In the genomic region with DNA sequence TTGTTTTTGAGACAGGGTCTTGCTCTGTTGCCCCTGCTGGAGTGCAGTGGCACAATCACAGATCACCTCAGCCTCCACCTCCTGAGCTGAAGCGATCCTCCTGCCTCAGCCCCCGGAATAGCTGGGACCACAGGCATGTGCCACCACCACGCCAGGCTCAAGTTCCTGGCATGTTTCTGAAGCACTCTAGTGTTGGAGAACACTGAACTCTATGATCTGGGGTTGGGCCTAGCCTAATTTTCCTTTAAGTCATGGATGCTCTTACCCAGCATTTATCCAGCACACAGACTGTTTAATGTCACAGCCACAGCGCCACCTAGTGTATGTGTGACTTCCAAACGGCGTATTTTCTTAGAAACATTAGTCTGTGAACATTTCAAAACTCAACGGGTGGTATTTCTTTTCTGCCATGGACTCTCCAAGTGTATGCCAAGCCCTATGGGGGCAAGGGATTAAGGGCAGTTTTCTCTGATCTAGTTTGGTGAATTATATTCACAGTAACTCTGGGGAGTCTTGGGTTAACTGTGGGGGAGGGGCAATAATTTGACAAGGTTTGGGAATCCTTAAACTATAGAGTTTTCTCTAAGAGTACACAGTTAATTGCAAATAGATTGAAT, we compare ENCODE assay signal across 8 cellular contexts.
DNase-seq lines count a peak whose midpoint lies in the region; ATAC-seq and TF ChIP-seq lines count a peak whose summit lies in the region.

No MANE protein-coding gene starts in this region.

- no peaks in the 10 kb centered on the region for H3K9me3 Mint-ChIP-seq in HFFc6
- no peaks in the 10 kb centered on the region for H3K9me3 Mint-ChIP-seq in T-cell
- no peaks in the 10 kb centered on the region for H3K9me3 Mint-ChIP-seq in activated naive CD8-positive, alpha-beta T cell treated with anti-CD3 and anti-CD28 coated beads, Interleukin-2, amount 50 U/mL, for 24 hours

- H3K4me3 ChIP-seq in GM06990 (replicated peaks; ENCODE audit: low read depth, low read length) = no peak overlapping the region
- no peak overlapping the region for H3K4me3 ChIP-seq in heart right ventricle
- H3K4me3 ChIP-seq in retinal pigment epithelial cell (ENCODE audit: low read length) = no peak overlapping the region

- CTCF ChIA-PET in T-cell (lab: Charles Lee) = interaction anchor here (0.7 to 4.3 kb wide), 13 partner anchors 14 to 224 kb away, joined by 3 to 44 read pairs (median 8); no protein-coding TSS in a partner anchor

- no peaks in the 10 kb centered on the region for H3K36me3 Mint-ChIP-seq in HFFc6 (ENCODE audit: low read depth)
- peaks cover 4% of the 10 kb centered on the region for H3K36me3 Mint-ChIP-seq in T-cell
- H3K36me3 Mint-ChIP-seq in activated naive CD8-positive, alpha-beta T cell treated with anti-CD3 and anti-CD28 coated beads, Interleukin-2, amount 50 U/mL, for 24 hours (ENCODE audit: low read depth) = peaks cover 1% of the 10 kb centered on the region

- H3K36me3 ChIP-seq in GM06990 (ENCODE audit: control insufficient read depth, insufficient read depth, low read length) (no peaks in the 10 kb centered on the region), heart right ventricle (peaks cover 0 to 1% (median 0%) of the 10 kb centered on the region in 9 donors)

- H3K27me3 Mint-ChIP-seq in HFFc6 (ENCODE audit: insufficient read depth) = peaks cover 4% of the 10 kb centered on the region
- H3K27me3 Mint-ChIP-seq in T-cell = no peaks in the 10 kb centered on the region
- H3K27me3 Mint-ChIP-seq in activated naive CD8-positive, alpha-beta T cell treated with anti-CD3 and anti-CD28 coated beads, Interleukin-2, amount 50 U/mL, for 24 hours = no peaks in the 10 kb centered on the region

- ATAC-seq in T-cell (replicated peaks in 1 of 4) (peak; percentile 65 to 81 (median 72)), heart right ventricle (peak; percentile 58 to 83 (median 70)), HG03457 (IDR thresholded peaks at IDR 0.05; ENCODE audit: unreplicated experiment) (no peak)
- ATAC-seq in activated naive CD8-positive, alpha-beta T cell treated with anti-CD3 and anti-CD28 coated beads, Interleukin-2, amount 50 U/mL, for 24 hours = peak; percentile 72

- peaks cover 3 to 38% (median 28%) of the 10 kb centered on the region in 9 donors for H3K4me1 ChIP-seq in heart right ventricle

- WGBS in heart right ventricle, 2 donors = 35% methylated on average over 7 of the region's 7 CpGs

- intact Hi-C loops in heart right ventricle (cut with DNase I) = loop anchor here (1.0 to 10.0 kb wide), 6 partner anchors 96 to 226 kb away; no protein-coding TSS in a partner anchor

- H3K4me1 Mint-ChIP-seq in HFFc6 (ENCODE audit: low read depth) = peaks cover 9% of the 10 kb centered on the region
- H3K4me1 Mint-ChIP-seq in T-cell = peaks cover 11 to 31% (median 20%) of the 10 kb centered on the region in 3 donors
- peaks cover 62% of the 10 kb centered on the region for H3K4me1 Mint-ChIP-seq in activated naive CD8-positive, alpha-beta T cell treated with anti-CD3 and anti-CD28 coated beads, Interleukin-2, amount 50 U/mL, for 24 hours

- no peaks in the 10 kb centered on the region for H3K9me3 ChIP-seq in heart right ventricle

- peak overlapping the region in 9 of 10 donors; percentile 1 to 82 (median 79) for H3K27ac ChIP-seq in heart right ventricle

- DNase-seq in GM06990 (ENCODE audit: extremely low read depth, insufficient read length) (peak; percentile 61), HFFc6 (peak; percentile 82), NCI-H1105 treated with DMSO at 0.1 percent for 48 hours (lab: John Stamatoyannopoulos, UW) (peak; percentile 51), T-cell (peak; percentile 57 to 92 (median 78)), heart right ventricle (peak; percentile 69 to 90), retinal pigment epithelial cell (ENCODE audit: low read depth) (no peak)
- DNase-seq in activated naive CD8-positive, alpha-beta T cell treated with anti-CD3 and anti-CD28 coated beads, Interleukin-2, amount 50 U/mL, for 24 hours = peak; percentile 86

- peak overlapping the region; percentile 79 for H3K4me3 Mint-ChIP-seq in HFFc6
- peak overlapping the region; percentile 8 to 57 (median 39) for H3K4me3 Mint-ChIP-seq in T-cell
- peak overlapping the region; percentile 64 for H3K4me3 Mint-ChIP-seq in activated naive CD8-positive, alpha-beta T cell treated with anti-CD3 and anti-CD28 coated beads, Interleukin-2, amount 50 U/mL, for 24 hours

- peak overlapping the region; percentile 74 for H3K27ac Mint-ChIP-seq in HFFc6
- peak overlapping the region in 1 of 2 donors; percentile 71 for H3K27ac Mint-ChIP-seq in T-cell
- H3K27ac Mint-ChIP-seq in activated naive CD8-positive, alpha-beta T cell treated with anti-CD3 and anti-CD28 coated beads, Interleukin-2, amount 50 U/mL, for 24 hours = peak overlapping the region; percentile 92

- H3K27me3 ChIP-seq in GM06990 (replicated peaks; ENCODE audit: control insufficient read depth, insufficient read depth, low read length) (no peaks in the 10 kb centered on the region), heart right ventricle (no peaks in the 10 kb centered on the region)

- POLR2A ChIA-PET in T-cell (lab: Charles Lee) = no interaction called here

- TF ChIP-seq CTCF in GM06990 (IDR thresholded peaks at IDR 0.05; ENCODE audit: insufficient read depth, low read length, poor library complexity, severe bottlenecking) (peak; percentile 67), HFFc6 (IDR thresholded peaks at IDR 0.05) (peak; percentile 96), heart right ventricle (IDR thresholded peaks at IDR 0.05) (peak; percentile 70 to 87 (median 81)), retinal pigment epithelial cell (conservative IDR thresholded peaks at IDR 0.05; ENCODE audit: low read depth, low read length) (peak; percentile 72)
